In genomic region chr9:112403802-112404201, GRCh38 we compare ENCODE assay signal across 24 cellular contexts.
"Had no signal": no experiment of that assay in that cellular context is flagged by ENCODE, and none has a peak within 500 bp of the region (broad histone marks: within the 10 kb centered on the region; RNA-seq: fewer than 3 reads in every experiment).

No MANE protein-coding gene starts in this region.

- H3K9me3 ChIP-seq: neutrophil, ovary, right atrium auricular region, right lobe of liver, transverse colon, upper lobe of left lung, vagina had no signal

- H3K9ac ChIP-seq: neural progenitor cell had no signal

- H3K27me3 ChIP-seq: hepatocyte, neural progenitor cell, neutrophil, ovary, right atrium auricular region, right lobe of liver, transverse colon, upper lobe of left lung, vagina had no signal

- DNase-seq: islet precursor cell; mesendoderm; naive B cell; natural killer cell; nephron progenitor cell; right lobe of liver; stimulated activated CD4-positive, alpha-beta T cell treated with anti-CD3 and anti-CD28 coated beads, Interleukin-1b, Interleukin-23, amount 100 ng/mL, for 48 hours; stimulated activated CD4-positive, alpha-beta T cell treated with anti-CD3 and anti-CD28 coated beads, Interleukin-2, amount 100 ng/mL, for 48 hours; stimulated activated CD4-positive, alpha-beta T cell treated with anti-CD3 and anti-CD28 coated beads, Interleukin-4, amount 100 ng/mL, for 4 hours; stimulated activated CD8-positive, alpha-beta memory T cell treated with anti-CD3 and anti-CD28 coated beads, Interleukin-4, amount 100 ng/mL, for 48 hours; stimulated activated naive CD4-positive, alpha-beta T cell treated with Interleukin-2 at 50 U/mL for 16 hours; stimulated activated naive CD8-positive, alpha-beta T cell treated with anti-CD3 and anti-CD28 coated beads, Interleukin-15, amount 100 ng/mL, for 72 hours; substantia nigra; transverse colon had no signal

- H3K36me3 ChIP-seq: neural progenitor cell, ovary had no signal

- H3K4me3 ChIP-seq: hepatocyte, lung, neural progenitor cell, ovary, right atrium auricular region, right lobe of liver, smooth muscle cell, transverse colon, upper lobe of left lung, vagina had no signal

- H3K4me1 ChIP-seq: neural progenitor cell, right atrium auricular region, transverse colon, vagina had no signal

- ATAC-seq: natural killer cell; stimulated activated memory B cell treated with anti-CD40 and anti-IgM and Interleukin-4, amounts not matched to agents 10 μg/mL and 1 μg/mL and 100 μg/mL, for 72 hours; stimulated activated naive CD8-positive, alpha-beta T cell treated with anti-CD3 and anti-CD28 coated beads, Interleukin-15, amount 100 ng/mL, for 72 hours had no signal
